In the genomic region with DNA sequence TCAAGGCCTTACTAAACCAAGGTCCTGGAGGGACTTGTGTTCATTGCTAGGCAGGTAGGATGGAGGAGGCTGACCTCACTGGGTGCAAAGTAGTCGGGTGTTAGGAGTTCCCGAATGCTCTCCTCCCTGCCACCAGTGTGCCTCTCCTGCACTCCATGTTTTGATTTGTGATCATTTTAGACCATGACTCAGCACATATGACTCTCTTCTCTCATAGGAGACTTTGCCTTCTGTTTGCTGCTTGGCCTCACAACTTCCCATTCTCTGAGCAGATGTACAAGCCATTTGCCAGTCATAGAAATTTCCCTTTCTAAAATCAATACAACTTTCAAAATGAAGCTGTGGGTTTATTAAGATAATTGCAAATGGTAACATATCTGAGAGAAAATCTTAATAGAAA, we compare ENCODE assay signal across 19 cellular contexts. TPM values are rescaled to one million over a fixed set of nuclear protein-coding genes. Genes with fewer than 3 reads are reported as not detected.
DNase-seq lines count a peak whose midpoint lies in the region; ATAC-seq, FAIRE-seq and TF ChIP-seq lines count a peak whose summit lies in the region.
"Had no signal": no experiment of that assay in that cellular context is flagged by ENCODE, and none has a peak within 500 bp of the region (broad histone marks: within the 10 kb centered on the region; RNA-seq: fewer than 3 reads in every experiment).

No MANE protein-coding gene starts in this region.

- no peaks in the 10 kb centered on the region for H3K79me1 ChIP-seq in mesendoderm (ENCODE audit: low read length)

- H3K27me3 ChIP-seq in mammary epithelial cell (ENCODE audit: insufficient read depth, low read length) (no peaks in the 10 kb centered on the region), keratinocyte (ENCODE audit: control insufficient read depth, extremely low read depth, insufficient read depth, low read length) (no peaks in the 10 kb centered on the region), mesendoderm (ENCODE audit: insufficient read depth, low read length, poor library complexity) (no peaks in the 10 kb centered on the region)
- H3K27me3 ChIP-seq: BE2C, left lung, stomach had no signal

- H2BK120ac ChIP-seq in mesendoderm (ENCODE audit: low read depth, low read length): no peak overlapping the region

- H3K79me2 ChIP-seq in mammary epithelial cell (ENCODE audit: insufficient read depth, low read length) (no peaks in the 10 kb centered on the region), keratinocyte (ENCODE audit: control insufficient read depth, insufficient read depth, low read length) (no peaks in the 10 kb centered on the region), mesendoderm (ENCODE audit: control insufficient read depth, insufficient read depth, low read length) (no peaks in the 10 kb centered on the region)

- in situ Hi-C loops in mammary epithelial cell (cut with MboI; ENCODE audit: low sequenced_read_pairs in 2 of 2): no loop called here

- H3K9me3 ChIP-seq in mammary epithelial cell (replicated peaks; ENCODE audit: insufficient read depth, low read length) (no peaks in the 10 kb centered on the region), keratinocyte (ENCODE audit: control insufficient read depth, low read depth, low read length) (no peaks in the 10 kb centered on the region)
- H3K9me3 ChIP-seq: BE2C, left lung, stomach had no signal

- no peak overlapping the region for H3K27ac Mint-ChIP-seq in stimulated activated memory B cell treated with anti-CD40 and anti-IgM and Interleukin-4, amounts not matched to agents 10 μg/mL and 1 μg/mL and 100 μg/mL, for 72 hours
- H3K27ac Mint-ChIP-seq: activated CD8-positive, alpha-beta memory T cell treated with anti-CD3 and anti-CD28 coated beads, Interleukin-2, amount 10 ng/mL, durations not matched to agents 7 days and 5 days; T-helper 1 cell treated with Interleukin-12 subunit alpha and Interleukin-12 subunit beta and Interleukin-4 antibody, amounts not matched to agents 30 μg/mL and 1 μg/mL, for 36 hours had no signal

- H2BK5ac ChIP-seq in mesendoderm (ENCODE audit: low read length): no peak overlapping the region

- H4K20me1 ChIP-seq in mammary epithelial cell (ENCODE audit: insufficient read depth, low read length) (no peaks in the 10 kb centered on the region), keratinocyte (ENCODE audit: control insufficient read depth, extremely low read depth, insufficient read depth, low read length) (no peaks in the 10 kb centered on the region)

- H3K4me2 ChIP-seq in mammary epithelial cell (ENCODE audit: insufficient read depth, low read depth, low read length) (no peak overlapping the region), keratinocyte (ENCODE audit: control insufficient read depth, extremely low read depth, insufficient read depth, low read depth, low read length) (no peak overlapping the region), mesendoderm (ENCODE audit: low read length) (no peak overlapping the region)

- no peaks in the 10 kb centered on the region for H3K36me3 Mint-ChIP-seq in stimulated activated memory B cell treated with anti-CD40 and anti-IgM and Interleukin-4, amounts not matched to agents 10 μg/mL and 1 μg/mL and 100 μg/mL, for 72 hours
- H3K36me3 Mint-ChIP-seq: activated CD8-positive, alpha-beta memory T cell treated with anti-CD3 and anti-CD28 coated beads, Interleukin-2, amount 10 ng/mL, durations not matched to agents 7 days and 5 days had no signal

- H3K4me1 ChIP-seq in mammary epithelial cell (ENCODE audit: insufficient read depth, low read length) (no peaks in the 10 kb centered on the region), keratinocyte (ENCODE audit: control insufficient read depth, extremely low read depth, insufficient read depth, low read length) (peaks cover 5% of the 10 kb centered on the region), mesendoderm (ENCODE audit: control insufficient read depth, low read depth, low read length) (no peaks in the 10 kb centered on the region)
- H3K4me1 ChIP-seq: BE2C, left lung, stomach had no signal

- H3K18ac ChIP-seq in mesendoderm (ENCODE audit: low read length): no peak overlapping the region

- intact Hi-C loops in mammary epithelial cell (cut with micrococcal nuclease): no loop called here

- no peak overlapping the region for H3K23ac ChIP-seq in mesendoderm (ENCODE audit: low read length)

- H3K4me1 Mint-ChIP-seq in stimulated activated memory B cell treated with anti-CD40 and anti-IgM and Interleukin-4, amounts not matched to agents 10 μg/mL and 1 μg/mL and 100 μg/mL, for 72 hours: no peaks in the 10 kb centered on the region
- H3K4me1 Mint-ChIP-seq: activated CD8-positive, alpha-beta memory T cell treated with anti-CD3 and anti-CD28 coated beads, Interleukin-2, amount 10 ng/mL, durations not matched to agents 7 days and 5 days had no signal

- H3K4me3 ChIP-seq in AG10803 (ENCODE audit: low read length) (no peak overlapping the region), mammary epithelial cell (replicated peaks in 1 of 3; ENCODE audit: insufficient read depth in 1 of 3, low read depth in 2 of 3, low read length in 3 of 3) (no peak overlapping the region), keratinocyte (ENCODE audit: control insufficient read depth in 2 of 3, extremely low read depth in 1 of 3, insufficient read depth in 2 of 3, low read depth in 1 of 3, low read length in 3 of 3) (no peak overlapping the region), mesendoderm (ENCODE audit: low read length) (no peak overlapping the region)
- H3K4me3 ChIP-seq: left lung, stomach had no signal

- H3K56ac ChIP-seq in mesendoderm (ENCODE audit: low read length): no peak overlapping the region

- no peak overlapping the region for H2BK15ac ChIP-seq in mesendoderm (replicated peaks; ENCODE audit: low read depth)

- DNase-seq in AG10803 (ENCODE audit: low read depth): peak; percentile 20
- peak; percentile 16 for DNase-seq in M059J (ENCODE audit: low read depth)
- DNase-seq in mammary epithelial cell: peak; percentile 7
- DNase-seq in keratinocyte (ENCODE audit: low read depth, low spot score): no peak
- DNase-seq in NCI-H345 treated with DMSO at 0.1 percent for 48 hours (lab: John Stamatoyannopoulos, UW; ENCODE audit: unreplicated experiment): no peak
- DNase-seq in DMS79 (lab: John Stamatoyannopoulos, UW): no peak
- DNase-seq in mesendoderm: no peak
- DNase-seq: activated CD8-positive, alpha-beta memory T cell treated with anti-CD3 and anti-CD28 coated beads, Interleukin-2, amount 10 ng/mL, durations not matched to agents 7 days and 5 days; activated effector memory CD4-positive, alpha-beta T cell treated with anti-CD3 and anti-CD28 coated beads, Interleukin-2, amount 50 U/mL, for 16 hours; BE2C; cortex of kidney; DMS79 treated with DMSO at 0.1 percent for 48 hours; left lung; MV-4-11; NCI-H748 treated with DMSO at 0.1 percent for 48 hours; stomach had no signal

- no peak overlapping the region for H4K8ac ChIP-seq in mesendoderm (ENCODE audit: low read depth, low read length)

- no peaks in the 10 kb centered on the region for H3K36me3 ChIP-seq in mammary epithelial cell (ENCODE audit: insufficient read depth, low read length)
- H3K36me3 ChIP-seq in keratinocyte (ENCODE audit: control insufficient read depth in 2 of 2, extremely low read depth in 1 of 2, insufficient read depth in 2 of 2, low read length in 2 of 2): no peaks in the 10 kb centered on the region
- H3K36me3 ChIP-seq in mesendoderm (ENCODE audit: control insufficient read depth, insufficient read depth, low read length): no peaks in the 10 kb centered on the region
- H3K36me3 ChIP-seq: BE2C, left lung, stomach had no signal

- no peak overlapping the region for H3K9ac ChIP-seq in mammary epithelial cell (ENCODE audit: insufficient read depth, low read length)
- no peak overlapping the region for H3K9ac ChIP-seq in keratinocyte (ENCODE audit: control insufficient read depth, extremely low read depth, insufficient read depth, low read length)
- H3K9ac ChIP-seq in mesendoderm (ENCODE audit: low read length): no peak overlapping the region

- 100% methylated on average over 2 of the region's 2 CpGs for WGBS in mammary epithelial cell (ENCODE audit: low coverage, missing lambda C conversion rate)
- no CpG with 5 or more reads among the region's 2 CpGs for WGBS in mesendoderm (ENCODE audit: extremely low coverage, insufficient coverage, low lambda C conversion rate)

- H2AK5ac ChIP-seq in mesendoderm (ENCODE audit: low read length): no peak overlapping the region

- FAIRE-seq in keratinocyte (lab: Jason Lieb, UNC): peak; percentile 13

- H4K5ac ChIP-seq in mesendoderm (ENCODE audit: low read length): no peak overlapping the region

- no peaks in the 10 kb centered on the region for H3K9me1 ChIP-seq in keratinocyte (ENCODE audit: control insufficient read depth, extremely low read depth, insufficient read depth, low read length)

- H3K27ac ChIP-seq in mammary epithelial cell (ENCODE audit: insufficient read depth, low read depth, low read length): no peak overlapping the region
- H3K27ac ChIP-seq in keratinocyte (ENCODE audit: control insufficient read depth, insufficient read depth, low read length): no peak overlapping the region
- no peak overlapping the region for H3K27ac ChIP-seq in mesendoderm (ENCODE audit: low read depth, low read length)
- H3K27ac ChIP-seq: left lung, stomach had no signal

- no peak overlapping the region for H3K4ac ChIP-seq in mesendoderm (ENCODE audit: low read depth, low read length)

- no peak for ATAC-seq in stimulated activated memory B cell treated with anti-CD40 and anti-IgM and Interleukin-4, amounts not matched to agents 10 μg/mL and 1 μg/mL and 100 μg/mL, for 72 hours
- ATAC-seq: activated CD4-positive, CD25-positive, alpha-beta regulatory T cell treated with anti-CD3 and anti-CD28 coated beads, Interleukin-2, amount 50 U/mL, for 24 hours; activated CD8-positive, alpha-beta memory T cell treated with anti-CD3 and anti-CD28 coated beads, Interleukin-2, amount 10 ng/mL, durations not matched to agents 7 days and 5 days; left lung had no signal

- CTCF ChIA-PET in mammary epithelial cell (lab: Charles Lee; ENCODE audit: low non-redundant PET): no interaction called here

- no peaks in the 10 kb centered on the region for H3K27me3 Mint-ChIP-seq in stimulated activated memory B cell treated with anti-CD40 and anti-IgM and Interleukin-4, amounts not matched to agents 10 μg/mL and 1 μg/mL and 100 μg/mL, for 72 hours
- H3K27me3 Mint-ChIP-seq: activated CD8-positive, alpha-beta memory T cell treated with anti-CD3 and anti-CD28 coated beads, Interleukin-2, amount 10 ng/mL, durations not matched to agents 7 days and 5 days had no signal

- peak overlapping the region; percentile 5 for H2AFZ ChIP-seq in mammary epithelial cell (ENCODE audit: low read depth, low read length)
- no peak overlapping the region for H2AFZ ChIP-seq in keratinocyte (ENCODE audit: control insufficient read depth, low read length)

- no peak overlapping the region for H3K4me3 Mint-ChIP-seq in stimulated activated memory B cell treated with anti-CD40 and anti-IgM and Interleukin-4, amounts not matched to agents 10 μg/mL and 1 μg/mL and 100 μg/mL, for 72 hours
- H3K4me3 Mint-ChIP-seq: activated CD8-positive, alpha-beta memory T cell treated with anti-CD3 and anti-CD28 coated beads, Interleukin-2, amount 10 ng/mL, durations not matched to agents 7 days and 5 days; T-helper 1 cell treated with Interleukin-12 subunit alpha and Interleukin-12 subunit beta and Interleukin-4 antibody, amounts not matched to agents 30 μg/mL and 1 μg/mL, for 36 hours had no signal

- H3K9me3 Mint-ChIP-seq in stimulated activated memory B cell treated with anti-CD40 and anti-IgM and Interleukin-4, amounts not matched to agents 10 μg/mL and 1 μg/mL and 100 μg/mL, for 72 hours: no peaks in the 10 kb centered on the region
- H3K9me3 Mint-ChIP-seq: T-helper 1 cell treated with Interleukin-12 subunit alpha and Interleukin-12 subunit beta and Interleukin-4 antibody, amounts not matched to agents 30 μg/mL and 1 μg/mL, for 36 hours had no signal

- dilution Hi-C loops in mammary epithelial cell (cut with HindIII; ENCODE audit: low sequenced_read_pairs): no loop called here
- dilution Hi-C loops in keratinocyte (cut with MboI; ENCODE audit: extremely low pct_ligation_motif_present, low sequenced_read_pairs): no loop called here

- BruUV-seq in mammary epithelial cell (replicated peaks; lab: Mats Ljungman, UMichigan): no TSS peak

- TF ChIP-seq CTCF in AG10803 (conservative IDR thresholded peaks at IDR 0.05; ENCODE audit: low read length) (no peak), mammary epithelial cell (conservative IDR thresholded peaks at IDR 0.05 in 1 of 2, IDR thresholded peaks at IDR 0.05 in 1 of 2; ENCODE audit: extremely low read depth in 1 of 2, insufficient read depth in 1 of 2, low read depth in 1 of 2, low read length in 2 of 2) (no peak), keratinocyte (optimal IDR thresholded peaks at IDR 0.05 in 1 of 3, IDR thresholded peaks at IDR 0.05 in 1 of 3, conservative IDR thresholded peaks at IDR 0.05 in 1 of 3; ENCODE audit: extremely low read depth in 1 of 3, insufficient read depth in 2 of 3, low read length in 3 of 3) (no peak)

RNA-seq across cellular contexts. Expression of a gene that starts 46.6 kb away (rescaled TPM):
- 25.9 and 32.6 TPM in 2 replicates for total RNA-seq in M059J (2014; rRNA removed; shearing (Covaris generic))
- 100 to 1,000 TPM in 1 of 2 donors, 10 to 100 TPM in 1; 45.5 to 115 TPM for total RNA-seq in mammary epithelial cell
- polyA plus RNA-seq in mammary epithelial cell: 28.7 TPM
- polyA minus RNA-seq in mammary epithelial cell: 35.3 TPM
- 22.1 to 30.9 TPM (median 25.5 TPM) in 3 replicates for polyA plus RNA-seq in keratinocyte
- polyA plus RNA-seq in keratinocyte (2011; ENCODE audit: low read depth): 4.4 TPM
- 6.3 and 11.9 TPM in 2 replicates for polyA plus RNA-seq in keratinocyte (2011; cell fraction: cytosol; rRNA removed)
- 37.1 and 38.0 TPM in 2 replicates for polyA plus RNA-seq in keratinocyte (2011; cell fraction: nucleus; rRNA removed)
- polyA plus RNA-seq in keratinocyte (2012; ENCODE audit: low replicate concordance): 12.2 TPM in 2 replicates
- 26.1 to 67.7 TPM (median 49.0 TPM) in 3 replicates for polyA minus RNA-seq in keratinocyte
- polyA minus RNA-seq in keratinocyte (2011; cell fraction: cytosol; rRNA and poly(A)+ RNA removed): 15.2 TPM
- polyA minus RNA-seq in keratinocyte (2011; cell fraction: nucleus; rRNA and poly(A)+ RNA removed): 48.5 and 69.0 TPM in 2 replicates
- 15.6 TPM for polyA plus RNA-seq in mesendoderm (2013, experiment 1 of 2)
- 16.0 TPM for polyA plus RNA-seq in mesendoderm (2013, experiment 2 of 2)

Comparison
In these comparisons a context has a peak if more than half of its experiments do, and no peak if none do; other contexts are left out.
1. DNase-seq: peak in AG10803 (single experiment), M059J (single experiment) and mammary epithelial cell (single experiment); none in keratinocyte (single experiment), NCI-H345 treated with DMSO at 0.1 percent for 48 hours (single experiment), DMS79 (single experiment) and mesendoderm (single experiment).